1 cellular context compared by ENCODE assay signal in genomic region chr2:94987074-94988020, GRCh38.
TF ChIP-seq lines count a peak whose summit lies in the region.

No MANE protein-coding gene starts in this region.

TF ChIP-seq in H1, 55 proteins besides CTCF, POLR2A, EP300 and RAD21:
- no peak for TF ChIP-seq GTF2F1 (IDR thresholded peaks at IDR 0.05; ENCODE audit: borderline replicate concordance, low read depth, low read length)
- TF ChIP-seq ATF3 (IDR thresholded peaks at IDR 0.05; ENCODE audit: insufficient read depth, low read depth, low read length) = no peak
- no peak for TF ChIP-seq RFX5 (IDR thresholded peaks at IDR 0.05; ENCODE audit: borderline replicate concordance, low read depth, low read length)
- no peak for TF ChIP-seq TAF1 (IDR thresholded peaks at IDR 0.05; ENCODE audit: low read depth, low read length)
- TF ChIP-seq CHD1 (IDR thresholded peaks at IDR 0.05; ENCODE audit: low read depth, low read length) = no peak
- no peak for TF ChIP-seq CREB1 (IDR thresholded peaks at IDR 0.05)
- TF ChIP-seq TEAD4 (IDR thresholded peaks at IDR 0.05; ENCODE audit: low read depth, low read length) = no peak
- no peak for TF ChIP-seq RNF2 (IDR thresholded peaks at IDR 0.05; ENCODE audit: borderline replicate concordance, low read depth, low read length, missing control alignments, poor library complexity, severe bottlenecking)
- TF ChIP-seq GABPA (IDR thresholded peaks at IDR 0.05; ENCODE audit: borderline replicate concordance, insufficient read depth, low read length) = no peak
- TF ChIP-seq YY1 (IDR thresholded peaks at IDR 0.05; ENCODE audit: low read depth, low read length) = no peak
- TF ChIP-seq FOSL1 (IDR thresholded peaks at IDR 0.05; ENCODE audit: insufficient read depth, low read depth, low read length) = no peak
